1 cellular context compared by ENCODE assay signal in genomic region chr1:154627247-154628121, GRCh38.
A peak's percentile ranks its signal among the peaks of the same experiment; 100 is the strongest.
TF ChIP-seq lines count a peak whose summit lies in the region.

No MANE protein-coding gene starts in this region.

TF ChIP-seq in GM23338, 12 proteins besides CTCF, POLR2A, EP300 and RAD21 (continued from another document):
- TF ChIP-seq ETS1 (IDR thresholded peaks at IDR 0.05): peak; percentile 58; the same call in 1 of the 2 replicates
- TF ChIP-seq POLR2AphosphoS5 (IDR thresholded peaks at IDR 0.05; ENCODE audit: low read depth): peak; percentile 62; the same call in 1 of the 2 replicates
- TF ChIP-seq CREB1 (CRISPR knock-in tag; IDR thresholded peaks at IDR 0.05; ENCODE audit: low read depth): peak; percentile 97
TF ChIP-seq in GM23338: peak in this region for 3.
